ENCODE assay signal across 30 cellular contexts in the genomic region with DNA sequence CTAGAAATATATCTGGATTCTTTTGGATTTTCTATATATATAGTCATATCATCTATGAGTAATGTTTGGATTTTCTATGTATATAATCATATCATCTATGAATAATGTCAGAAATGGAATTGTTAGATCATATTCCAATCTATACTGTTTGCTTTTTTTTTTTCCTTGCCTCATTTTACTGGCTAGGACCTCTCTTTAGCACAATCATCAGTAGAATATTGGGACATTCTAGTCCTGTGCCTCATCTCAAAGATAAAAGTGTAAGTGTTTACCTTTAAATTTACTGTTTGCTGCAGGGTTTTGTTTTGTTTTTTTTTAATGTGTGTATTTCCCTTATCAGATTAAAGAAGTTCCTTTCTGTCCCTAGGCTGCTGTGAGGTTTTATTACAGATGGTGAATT.
"Had no signal": no experiment of that assay in that cellular context is flagged by ENCODE, and none has a peak within 500 bp of the region (broad histone marks: within the 10 kb centered on the region; RNA-seq: fewer than 3 reads in every experiment).

No MANE protein-coding gene starts in this region.

- H3K27me3 ChIP-seq: adrenal gland, MG63 had no signal

- H3K27me3 Mint-ChIP-seq: activated CD4-positive, alpha-beta memory T cell treated with anti-CD3 and anti-CD28 coated beads, Interleukin-2, amount 10 ng/mL, durations not matched to agents 7 days and 5 days; activated CD8-positive, alpha-beta memory T cell treated with anti-CD3 and anti-CD28 coated beads, Interleukin-2, amount 10 ng/mL, durations not matched to agents 7 days and 5 days; brain had no signal

- H3K27ac ChIP-seq: adrenal gland, WERI-Rb-1 had no signal

- DNase-seq: activated CD4-positive, alpha-beta memory T cell treated with anti-CD3 and anti-CD28 coated beads, Interleukin-2, amount 10 ng/mL, durations not matched to agents 7 days and 5 days; activated CD4-positive, alpha-beta T cell treated with anti-CD3 and anti-CD28 coated beads for 1 hour; activated CD4-positive, alpha-beta T cell treated with anti-CD3 and anti-CD28 coated beads for 48 hours; activated CD4-positive, CD25-positive, alpha-beta regulatory T cell; activated CD8-positive, alpha-beta memory T cell treated with anti-CD3 and anti-CD28 coated beads for 24 hours; activated CD8-positive, alpha-beta memory T cell treated with anti-CD3 and anti-CD28 coated beads, Interleukin-2, amount 10 ng/mL, durations not matched to agents 7 days and 5 days; activated CD8-positive, alpha-beta memory T cell treated with anti-CD3 and anti-CD28 coated beads, Interleukin-2, amount 50 U/mL, for 48 hours; activated gamma-delta T cell treated with Interleukin-2 at 50 U/mL for 16 hours; activated naive CD4-positive, alpha-beta T cell treated with anti-CD3 and anti-CD28 coated beads for 36 hours; adrenal gland; central memory CD4-positive, alpha-beta T cell; Karpas-422; KBM-7; MG63; NCI-H1048; NCI-H1105 treated with DMSO at 0.1 percent for 48 hours; NCI-H1436; NCI-H1694; NCI-H2029; NCI-H345; NCI-H526; NCI-H748 treated with DMSO at 0.1 percent for 48 hours; NK-92 treated with Interleukin-12 subunit alpha and Interleukin-12 subunit beta, amount 100 ng/mL, for 24 hours; Right ventricle myocardium superior; SW 1271; T-helper 1 cell; T-helper 2 cell; T-helper 9 cell; WERI-Rb-1 had no signal

- H3K27ac Mint-ChIP-seq: activated CD4-positive, alpha-beta memory T cell treated with anti-CD3 and anti-CD28 coated beads, Interleukin-2, amount 10 ng/mL, durations not matched to agents 7 days and 5 days; activated CD8-positive, alpha-beta memory T cell treated with anti-CD3 and anti-CD28 coated beads, Interleukin-2, amount 10 ng/mL, durations not matched to agents 7 days and 5 days; activated naive CD4-positive, alpha-beta T cell treated with anti-CD3 and anti-CD28 coated beads for 36 hours; brain had no signal

- ATAC-seq: activated CD8-positive, alpha-beta memory T cell treated with anti-CD3 and anti-CD28 coated beads, Interleukin-2, amount 10 ng/mL, durations not matched to agents 7 days and 5 days had no signal

- H3K4me3 Mint-ChIP-seq: activated CD4-positive, alpha-beta memory T cell treated with anti-CD3 and anti-CD28 coated beads, Interleukin-2, amount 10 ng/mL, durations not matched to agents 7 days and 5 days; activated CD8-positive, alpha-beta memory T cell treated with anti-CD3 and anti-CD28 coated beads, Interleukin-2, amount 10 ng/mL, durations not matched to agents 7 days and 5 days; activated naive CD4-positive, alpha-beta T cell treated with anti-CD3 and anti-CD28 coated beads for 36 hours; brain had no signal

- H3K4me1 Mint-ChIP-seq: activated CD4-positive, alpha-beta memory T cell treated with anti-CD3 and anti-CD28 coated beads, Interleukin-2, amount 10 ng/mL, durations not matched to agents 7 days and 5 days; activated CD8-positive, alpha-beta memory T cell treated with anti-CD3 and anti-CD28 coated beads, Interleukin-2, amount 10 ng/mL, durations not matched to agents 7 days and 5 days; brain had no signal

- H3K4me3 ChIP-seq: adrenal gland, MG63 had no signal

- H3K9me3 ChIP-seq: adrenal gland, MG63 had no signal
